Comparison of ENCODE assay signal across 33 cellular contexts in genomic region chr15:40944510-40945296, GRCh38. TPM values are rescaled to one million over a fixed set of nuclear protein-coding genes. Genes with fewer than 3 reads are reported as not detected.
DNase-seq lines count a peak whose midpoint lies in the region; ATAC-seq, FAIRE-seq and TF ChIP-seq lines count a peak whose summit lies in the region.
"Had no signal": no experiment of that assay in that cellular context is flagged by ENCODE, and none has a peak within 500 bp of the region (broad histone marks: within the 10 kb centered on the region; RNA-seq: fewer than 3 reads in every experiment).

No MANE protein-coding gene starts in this region.

- H3K79me2 ChIP-seq in astrocyte (ENCODE audit: insufficient read depth, low read length) (no peaks in the 10 kb centered on the region), osteoblast (ENCODE audit: insufficient read depth, low read length) (no peaks in the 10 kb centered on the region)
- H3K79me2 ChIP-seq: parathyroid adenoma had no signal

- H3K4me2 ChIP-seq in astrocyte (ENCODE audit: low read length) (no peak overlapping the region), osteoblast (ENCODE audit: insufficient read depth, low read length) (no peak overlapping the region)
- H3K4me2 ChIP-seq: neural progenitor cell had no signal

- TF ChIP-seq CTCF in astrocyte (IDR thresholded peaks at IDR 0.05; ENCODE audit: insufficient read depth, low read depth, low read length) (no peak), osteoblast (IDR thresholded peaks at IDR 0.05; ENCODE audit: extremely low read depth, low read depth, low read length) (no peak), tibial artery (IDR thresholded peaks at IDR 0.05) (no peak)

- no peaks in the 10 kb centered on the region for H3K36me3 Mint-ChIP-seq in activated naive CD4-positive, alpha-beta T cell treated with anti-CD3 and anti-CD28 coated beads, Interleukin-2, amount 50 U/mL, for 72 hours
- H3K36me3 Mint-ChIP-seq in astrocyte (ENCODE audit: low read depth, unreplicated experiment): no peaks in the 10 kb centered on the region
- H3K36me3 Mint-ChIP-seq: activated naive CD8-positive, alpha-beta T cell treated with anti-CD3 and anti-CD28 coated beads, Interleukin-2, amount 10 ng/mL, durations not matched to agents 7 days and 5 days; CD8-positive, alpha-beta memory T cell; neural progenitor cell had no signal

- peak overlapping the region; percentile 23 to 25 for H3K27ac Mint-ChIP-seq in activated naive CD4-positive, alpha-beta T cell treated with anti-CD3 and anti-CD28 coated beads, Interleukin-2, amount 50 U/mL, for 72 hours
- peak overlapping the region; percentile 53 for H3K27ac Mint-ChIP-seq in astrocyte (ENCODE audit: unreplicated experiment)
- H3K27ac Mint-ChIP-seq: activated CD4-positive, alpha-beta T cell treated with anti-CD3 and anti-CD28 coated beads for 36 hours; activated CD8-positive, alpha-beta T cell treated with anti-CD3 and anti-CD28 coated beads, Interleukin-2, amount 10 ng/mL, durations not matched to agents 7 days and 5 days; activated naive CD8-positive, alpha-beta T cell treated with anti-CD3 and anti-CD28 coated beads, Interleukin-2, amount 10 ng/mL, durations not matched to agents 7 days and 5 days; neural progenitor cell had no signal

- DNase-seq in activated naive CD4-positive, alpha-beta T cell treated with anti-CD3 and anti-CD28 coated beads, Interleukin-2, amount 50 U/mL, for 72 hours (ENCODE audit: low spot score in 2 of 2): no peak
- no peak for DNase-seq in activated naive CD4-positive, alpha-beta T cell (lab: John Stamatoyannopoulos, UW)
- DNase-seq in NCI-H146 treated with DMSO at 0.1 percent for 48 hours (lab: John Stamatoyannopoulos, UW; ENCODE audit: unreplicated experiment): peak; percentile 29
- DNase-seq in astrocyte (ENCODE audit: low read depth): no peak
- DNase-seq in osteoblast (ENCODE audit: insufficient read length, low spot score, missing footprints): peak; percentile 61
- no peak for DNase-seq in NK-92 (lab: John Stamatoyannopoulos, UW; ENCODE audit: unreplicated experiment)
- no peak for DNase-seq in CD1c-positive myeloid dendritic cell (ENCODE audit: extremely low spot score)
- DNase-seq in tibial artery: no peak
- DNase-seq: activated CD4-positive, alpha-beta T cell treated with anti-CD3 and anti-CD28 coated beads for 36 hours; activated CD8-positive, alpha-beta T cell treated with anti-CD3 and anti-CD28 coated beads, Interleukin-2, amount 10 ng/mL, durations not matched to agents 7 days and 5 days; activated effector memory CD4-positive, alpha-beta T cell treated with Interleukin-2 at 50 U/mL for 16 hours; activated naive CD8-positive, alpha-beta T cell treated with anti-CD3 and anti-CD28 coated beads, Interleukin-2, amount 10 ng/mL, durations not matched to agents 7 days and 5 days; CD8-positive, alpha-beta memory T cell; DMS 273 treated with DMSO at 0.1 percent for 48 hours; effector CD8-positive, alpha-beta T cell; GM23248; hypothalamus; KG1; MM.1S; NCI-H1436; SHP77; stimulated activated naive CD8-positive, alpha-beta T cell treated with anti-CD3 and anti-CD28 coated beads, Interleukin-15, Interleukin-2, amounts not matched to agents 100 U/mL and 50 U/mL, for 24 hours; testis had no signal

- peaks cover 18% of the 10 kb centered on the region for H3K4me1 ChIP-seq in astrocyte (ENCODE audit: insufficient read depth, low read length)
- H3K4me1 ChIP-seq in osteoblast (ENCODE audit: insufficient read depth, low read length): peaks cover 11% of the 10 kb centered on the region
- H3K4me1 ChIP-seq in tibial artery: peaks cover 0 to 31% (median 20%) of the 10 kb centered on the region in 4 donors

- H3K27me3 Mint-ChIP-seq in astrocyte (ENCODE audit: low read depth, unreplicated experiment): peaks cover 41% of the 10 kb centered on the region
- H3K27me3 Mint-ChIP-seq: activated naive CD8-positive, alpha-beta T cell treated with anti-CD3 and anti-CD28 coated beads, Interleukin-2, amount 10 ng/mL, durations not matched to agents 7 days and 5 days had no signal

- H4K20me1 ChIP-seq in astrocyte (ENCODE audit: insufficient read depth, low read length) (no peaks in the 10 kb centered on the region), osteoblast (ENCODE audit: insufficient read depth, low read length) (no peaks in the 10 kb centered on the region)

- no peaks in the 10 kb centered on the region for H3K9me3 Mint-ChIP-seq in activated naive CD4-positive, alpha-beta T cell treated with anti-CD3 and anti-CD28 coated beads, Interleukin-2, amount 50 U/mL, for 72 hours
- no peaks in the 10 kb centered on the region for H3K9me3 Mint-ChIP-seq in astrocyte (ENCODE audit: unreplicated experiment)
- H3K9me3 Mint-ChIP-seq: activated naive CD8-positive, alpha-beta T cell treated with anti-CD3 and anti-CD28 coated beads, Interleukin-2, amount 10 ng/mL, durations not matched to agents 7 days and 5 days; CD8-positive, alpha-beta memory T cell; neural progenitor cell had no signal

- H3K4me3 ChIP-seq in astrocyte (ENCODE audit: insufficient read depth, low read depth, low read length) (no peak overlapping the region), osteoblast (ENCODE audit: insufficient read depth, low read length) (no peak overlapping the region), tibial artery (no peak overlapping the region)
- H3K4me3 ChIP-seq: GM23248, mucosa of descending colon, neural progenitor cell, skin epidermis, testis had no signal

- ATAC-seq in activated naive CD4-positive, alpha-beta T cell treated with anti-CD3 and anti-CD28 coated beads, Interleukin-2, amount 50 U/mL, for 72 hours: no peak
- ATAC-seq: activated CD4-positive, alpha-beta T cell treated with anti-CD3 and anti-CD28 coated beads for 36 hours; activated CD8-positive, alpha-beta T cell treated with anti-CD3 and anti-CD28 coated beads, Interleukin-2, amount 10 ng/mL, durations not matched to agents 7 days and 5 days; mucosa of descending colon; stimulated activated naive CD8-positive, alpha-beta T cell treated with anti-CD3 and anti-CD28 coated beads, Interleukin-15, Interleukin-2, amounts not matched to agents 100 U/mL and 50 U/mL, for 24 hours had no signal

- FAIRE-seq in astrocyte (lab: Jason Lieb, UNC): no peak
- FAIRE-seq: colon, GM18507, HTR-8/SVneo, urothelium cell line had no signal

- H3K9ac ChIP-seq in astrocyte (ENCODE audit: low read length): no peak overlapping the region
- H3K9ac ChIP-seq: GM23248, neural progenitor cell, parathyroid adenoma had no signal

- no peak overlapping the region for H3K27ac ChIP-seq in astrocyte (ENCODE audit: low read depth, low read length)
- no peak overlapping the region for H3K27ac ChIP-seq in osteoblast (ENCODE audit: low read depth, low read length)
- no peak overlapping the region for H3K27ac ChIP-seq in tibial artery
- H3K27ac ChIP-seq: epithelial cell of prostate, GM23248, neural progenitor cell, parathyroid adenoma, skin epidermis, testis, VCaP had no signal

- H3K4me1 Mint-ChIP-seq in astrocyte (ENCODE audit: low read depth, unreplicated experiment): peaks cover 2% of the 10 kb centered on the region

- H3K4me3 Mint-ChIP-seq in astrocyte (ENCODE audit: unreplicated experiment): no peak overlapping the region
- H3K4me3 Mint-ChIP-seq: activated CD4-positive, alpha-beta T cell treated with anti-CD3 and anti-CD28 coated beads for 36 hours; activated CD8-positive, alpha-beta T cell treated with anti-CD3 and anti-CD28 coated beads, Interleukin-2, amount 10 ng/mL, durations not matched to agents 7 days and 5 days; neural progenitor cell had no signal

- H3K9me3 ChIP-seq in astrocyte (ENCODE audit: insufficient read depth, low read depth, low read length) (no peaks in the 10 kb centered on the region), osteoblast (ENCODE audit: low read depth, low read length) (no peaks in the 10 kb centered on the region), tibial artery (no peaks in the 10 kb centered on the region)
- H3K9me3 ChIP-seq: mucosa of descending colon, testis had no signal

- intact Hi-C loops in tibial artery (cut with DNase I; ENCODE audit: low total_unique reads): loop anchor here (5.0 kb wide), 2 partner anchors 37 to 78 kb away; no protein-coding TSS in a partner anchor

- H3K27me3 ChIP-seq in astrocyte (ENCODE audit: insufficient read depth, low read length): no peaks in the 10 kb centered on the region
- H3K27me3 ChIP-seq in osteoblast (ENCODE audit: insufficient read depth, low read length): no peaks in the 10 kb centered on the region
- H3K27me3 ChIP-seq in tibial artery: no peaks in the 10 kb centered on the region
- H3K27me3 ChIP-seq: testis had no signal

- H2AFZ ChIP-seq in astrocyte (ENCODE audit: low read depth, low read length) (no peak overlapping the region), osteoblast (ENCODE audit: low read length) (no peak overlapping the region)
- H2AFZ ChIP-seq: GM23248, neural progenitor cell, parathyroid adenoma had no signal

- H3K36me3 ChIP-seq in astrocyte (ENCODE audit: insufficient read depth, low read length): no peaks in the 10 kb centered on the region
- no peaks in the 10 kb centered on the region for H3K36me3 ChIP-seq in osteoblast (ENCODE audit: insufficient read depth, low read length)
- H3K36me3 ChIP-seq in tibial artery: no peaks in the 10 kb centered on the region
- H3K36me3 ChIP-seq: neural progenitor cell had no signal

RNA-seq across cellular contexts. Expression of gene CHAC1, which starts 8.6 kb away (rescaled TPM):
- total RNA-seq in activated naive CD4-positive, alpha-beta T cell treated with anti-CD3 and anti-CD28 coated beads, Interleukin-2, amount 50 U/mL, for 72 hours: 10 to 100 TPM; 12.9 to 16.3 TPM
- total RNA-seq in astrocyte (55.9 and 70.8 TPM in 2 replicates), osteoblast (30.0 and 30.1 TPM in 2 replicates)

RNA-seq across cellular contexts. Expression of gene DLL4, which starts 15.6 kb away (rescaled TPM):
- total RNA-seq in activated naive CD4-positive, alpha-beta T cell treated with anti-CD3 and anti-CD28 coated beads, Interleukin-2, amount 50 U/mL, for 72 hours: under 1 TPM in 1 of 2 donors, not detected in 1; 0.16 TPM
- total RNA-seq in astrocyte (0.09 and 0.29 TPM in 2 replicates), osteoblast (not detected in 2 replicates)
- total RNA-seq: activated CD8-positive, alpha-beta T cell treated with anti-CD3 and anti-CD28 coated beads, Interleukin-2, amount 10 ng/mL, durations not matched to agents 7 days and 5 days; CD8-positive, alpha-beta memory T cell; GM23248 had no signal

RNA-seq across cellular contexts. Expression of gene VPS18, which starts 50.5 kb away (rescaled TPM):
- 1 to 10 TPM; 7.2 to 8.4 TPM for total RNA-seq in activated naive CD4-positive, alpha-beta T cell treated with anti-CD3 and anti-CD28 coated beads, Interleukin-2, amount 50 U/mL, for 72 hours
- 35.8 and 37.6 TPM in 2 replicates for total RNA-seq in astrocyte
- total RNA-seq in osteoblast: 55.4 and 60.8 TPM in 2 replicates

Comparison
In these comparisons a context has a peak if more than half of its experiments do, and no peak if none do; other contexts are left out.
1. DNase-seq: peak in NCI-H146 treated with DMSO at 0.1 percent for 48 hours (single experiment) and osteoblast (single experiment); none in activated naive CD4-positive, alpha-beta T cell treated with anti-CD3 and anti-CD28 coated beads, Interleukin-2, amount 50 U/mL, for 72 hours (0 of 2), activated naive CD4-positive, alpha-beta T cell (0 of 4), astrocyte (single experiment), NK-92 (single experiment), CD1c-positive myeloid dendritic cell (single experiment) and tibial artery (0 of 2).